25 cellular contexts compared by ENCODE assay signal in genomic region chr1:113437554-113438341, GRCh38.
"Had no signal": no experiment of that assay in that cellular context is flagged by ENCODE, and none has a peak within 500 bp of the region (broad histone marks: within the 10 kb centered on the region; RNA-seq: fewer than 3 reads in every experiment).

No MANE protein-coding gene starts in this region.

- H3K27ac ChIP-seq: left ventricle myocardium inferior, ovary, prostate gland, sigmoid colon, spleen, suprapubic skin, thoracic aorta, tibial artery, uterus had no signal

- H3K4me1 ChIP-seq: left ventricle myocardium inferior, prostate gland, spleen, suprapubic skin, uterus had no signal

- H3K36me3 Mint-ChIP-seq: immature natural killer cell; mesothelial cell of epicardium; naive B cell; natural killer cell; stimulated activated effector memory CD8-positive, alpha-beta T cell treated with anti-CD3 and anti-CD28 coated beads, Interleukin-12 subunit alpha, Interleukin-12 subunit beta, amount 100 ng/mL, for 72 hours; type B pancreatic cell had no signal

- H3K27me3 ChIP-seq: ovary, sigmoid colon, spleen, suprapubic skin, tibial artery, uterus had no signal

- H3K4me1 Mint-ChIP-seq: immature natural killer cell; mesothelial cell of epicardium; naive B cell; natural killer cell; stimulated activated effector memory CD8-positive, alpha-beta T cell treated with anti-CD3 and anti-CD28 coated beads, Interleukin-12 subunit alpha, Interleukin-12 subunit beta, amount 100 ng/mL, for 72 hours had no signal

- ATAC-seq: natural killer cell; right cardiac atrium; stimulated activated effector memory CD8-positive, alpha-beta T cell treated with anti-CD3 and anti-CD28 coated beads, Interleukin-12 subunit alpha, Interleukin-12 subunit beta, amount 100 ng/mL, for 72 hours had no signal

- H3K27me3 Mint-ChIP-seq: type B pancreatic cell had no signal

- H3K9me3 ChIP-seq: left ventricle myocardium inferior, ovary, prostate gland, sigmoid colon, spleen, suprapubic skin, thoracic aorta, tibial artery, uterus had no signal

- H3K4me3 ChIP-seq: left ventricle myocardium inferior, lung, ovary, prostate gland, sigmoid colon, spleen, suprapubic skin, thoracic aorta, tibial artery, uterus had no signal

- DNase-seq: hypothalamus; immature natural killer cell; left ventricle myocardium inferior; mesendoderm; naive B cell; natural killer cell; ovary; retina; right cardiac atrium; sigmoid colon; small intestine; spleen; stimulated activated CD4-positive, alpha-beta T cell treated with anti-CD3 and anti-CD28 coated beads, Interleukin-4, amount 100 ng/mL, for 24 hours; stimulated activated naive CD4-positive, alpha-beta T cell; tibial artery; uterus had no signal

- H3K36me3 ChIP-seq: left ventricle myocardium inferior, ovary, prostate gland, sigmoid colon, spleen, suprapubic skin, thoracic aorta, tibial artery, uterus had no signal

- FAIRE-seq: islet of Langerhans, small intestine had no signal

- H3K9me3 Mint-ChIP-seq: mesothelial cell of epicardium; naive B cell; natural killer cell; stimulated activated effector memory CD8-positive, alpha-beta T cell treated with anti-CD3 and anti-CD28 coated beads, Interleukin-12 subunit alpha, Interleukin-12 subunit beta, amount 100 ng/mL, for 72 hours; stimulated activated naive CD8-positive, alpha-beta T cell treated with anti-CD3 and anti-CD28 coated beads, Interleukin-15, Interleukin-2, amounts not matched to agents 100 ng/mL and 50 ng/mL, for 24 hours; type B pancreatic cell had no signal

- H3K27ac Mint-ChIP-seq: immature natural killer cell; mesothelial cell of epicardium; natural killer cell; stimulated activated effector memory CD8-positive, alpha-beta T cell treated with anti-CD3 and anti-CD28 coated beads, Interleukin-12 subunit alpha, Interleukin-12 subunit beta, amount 100 ng/mL, for 72 hours; stimulated activated naive CD8-positive, alpha-beta T cell treated with anti-CD3 and anti-CD28 coated beads, Interleukin-15, Interleukin-2, amounts not matched to agents 100 ng/mL and 50 ng/mL, for 24 hours; type B pancreatic cell had no signal

- H3K4me3 Mint-ChIP-seq: immature natural killer cell; mesothelial cell of epicardium; naive B cell; natural killer cell; stimulated activated effector memory CD8-positive, alpha-beta T cell treated with anti-CD3 and anti-CD28 coated beads, Interleukin-12 subunit alpha, Interleukin-12 subunit beta, amount 100 ng/mL, for 72 hours; stimulated activated naive CD8-positive, alpha-beta T cell treated with anti-CD3 and anti-CD28 coated beads, Interleukin-15, Interleukin-2, amounts not matched to agents 100 ng/mL and 50 ng/mL, for 24 hours; type B pancreatic cell had no signal
